Comparison of ENCODE assay signal across 8 cellular contexts in the genomic region with DNA sequence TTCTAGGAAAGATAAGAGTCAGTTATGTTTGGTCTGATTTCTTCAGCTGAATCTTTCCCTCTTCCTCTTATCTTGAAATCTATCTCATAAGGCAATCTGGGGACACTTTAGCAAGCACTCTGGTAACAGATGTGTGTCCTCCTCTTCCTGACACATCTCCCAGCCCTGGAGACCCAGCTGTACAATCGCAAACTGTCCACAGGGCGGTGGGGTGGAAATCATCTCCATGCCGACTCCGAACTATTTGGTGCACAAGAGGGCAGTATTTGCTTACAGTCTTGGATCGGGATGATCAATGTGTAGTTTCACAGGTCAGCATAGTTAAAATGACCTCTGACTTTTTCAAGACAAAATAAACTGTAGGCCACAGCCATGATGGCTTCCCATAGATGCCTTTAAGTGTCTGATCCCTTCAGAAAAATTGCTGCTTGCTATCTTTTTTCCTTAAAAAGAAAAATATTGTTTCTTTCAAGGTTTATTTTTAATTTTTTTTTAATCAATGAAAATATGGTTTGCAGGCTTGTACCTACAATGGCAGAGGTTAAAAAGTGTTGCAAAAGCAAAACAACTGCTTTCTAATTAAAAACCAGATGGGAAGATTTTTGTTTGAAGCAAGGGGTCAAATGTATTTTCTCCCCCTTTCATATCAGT. TPM values are rescaled to one million over a fixed set of nuclear protein-coding genes. Genes with fewer than 3 reads are reported as not detected.
DNase-seq lines count a peak whose midpoint lies in the region; ATAC-seq, FAIRE-seq and TF ChIP-seq lines count a peak whose summit lies in the region.

No MANE protein-coding gene starts in this region.

- TF ChIP-seq POLR2A in ovary (IDR thresholded peaks at IDR 0.05): no peak

- no peak overlapping the region for H3K4me3 Mint-ChIP-seq in stimulated activated memory B cell treated with anti-CD40 and anti-IgM and Interleukin-4, amounts not matched to agents 10 μg/mL and 1 μg/mL and 100 μg/mL, for 72 hours

- no peak overlapping the region for H3K27ac ChIP-seq in ovary

- H3K27me3 ChIP-seq in ovary: no peaks in the 10 kb centered on the region

- peak; percentile 75 for FAIRE-seq in TTC549 (lab: Jason Lieb, UNC)

- TF ChIP-seq CTCF in ovary (IDR thresholded peaks at IDR 0.05): peak; percentile 42 to 86 (median 78)

- H3K4me3 ChIP-seq in ovary: no peak overlapping the region

- peaks cover 44% of the 10 kb centered on the region for H3K4me1 Mint-ChIP-seq in stimulated activated memory B cell treated with anti-CD40 and anti-IgM and Interleukin-4, amounts not matched to agents 10 μg/mL and 1 μg/mL and 100 μg/mL, for 72 hours

- TF ChIP-seq EP300 in ovary (IDR thresholded peaks at IDR 0.05): no peak

- WGBS in ovary, 3 donors: 2 to 5% (median 5%) methylated on average over 5 of the region's 5 CpGs

- no peaks in the 10 kb centered on the region for H3K27me3 Mint-ChIP-seq in stimulated activated memory B cell treated with anti-CD40 and anti-IgM and Interleukin-4, amounts not matched to agents 10 μg/mL and 1 μg/mL and 100 μg/mL, for 72 hours

- H3K4me1 ChIP-seq in ovary (ENCODE audit: insufficient read depth): peaks cover 2% of the 10 kb centered on the region

- intact Hi-C loops in ovary (cut with DNase I): loop anchor here in 3 of 4 donors (5.0 kb wide), 3 partner anchors 251 to 326 kb away; no protein-coding TSS in a partner anchor

- H3K9me3 Mint-ChIP-seq in stimulated activated memory B cell treated with anti-CD40 and anti-IgM and Interleukin-4, amounts not matched to agents 10 μg/mL and 1 μg/mL and 100 μg/mL, for 72 hours: no peaks in the 10 kb centered on the region

- no peak for ATAC-seq in stimulated activated memory B cell treated with anti-CD40 and anti-IgM and Interleukin-4, amounts not matched to agents 10 μg/mL and 1 μg/mL and 100 μg/mL, for 72 hours
- no peak for ATAC-seq in GM19035 (IDR thresholded peaks at IDR 0.05; ENCODE audit: unreplicated experiment)

- peaks cover 8% of the 10 kb centered on the region for H3K36me3 Mint-ChIP-seq in stimulated activated memory B cell treated with anti-CD40 and anti-IgM and Interleukin-4, amounts not matched to agents 10 μg/mL and 1 μg/mL and 100 μg/mL, for 72 hours

- H3K27ac Mint-ChIP-seq in stimulated activated memory B cell treated with anti-CD40 and anti-IgM and Interleukin-4, amounts not matched to agents 10 μg/mL and 1 μg/mL and 100 μg/mL, for 72 hours: no peak overlapping the region

- DNase-seq in GM03348 (ENCODE audit: low spot score): peak; percentile 86
- DNase-seq in NCI-H1417 treated with DMSO at 0.1 percent for 48 hours (lab: John Stamatoyannopoulos, UW): peak; percentile 74
- peak; percentile 73 for DNase-seq in foreskin melanocyte
- peak; percentile 58 to 73 (median 67) for DNase-seq in ovary
- no peak for DNase-seq in activated naive CD4-positive, alpha-beta T cell (lab: John Stamatoyannopoulos, UW)

- no peaks in the 10 kb centered on the region for H3K36me3 ChIP-seq in ovary

- H3K9me3 ChIP-seq in ovary: no peaks in the 10 kb centered on the region

RNA-seq across cellular contexts. Expression of a gene that starts 17.7 kb away (rescaled TPM):
- total RNA-seq in ovary: 10 to 100 TPM; 12.4 to 21.0 (median 16.1) TPM
- 10 to 100 TPM in 1 of 2 donors, 1 to 10 TPM in 1; 6.8 to 14.0 TPM for polyA plus RNA-seq in ovary

RNA-seq across cellular contexts. Expression of a gene that starts 47.4 kb away (rescaled TPM):
- 10 to 100 TPM; 15.6 to 34.6 (median 25.1) TPM for total RNA-seq in ovary
- 10 to 100 TPM; 16.3 to 37.9 TPM for polyA plus RNA-seq in ovary

Comparison
In these comparisons a context has a peak if more than half of its experiments do, and no peak if none do; other contexts are left out.
1. DNase-seq: peak in GM03348 (single experiment), NCI-H1417 treated with DMSO at 0.1 percent for 48 hours (single experiment), foreskin melanocyte (single experiment) and ovary (5 of 5); none in activated naive CD4-positive, alpha-beta T cell (0 of 4).